2 cellular contexts compared by ENCODE assay signal in the genomic region with DNA sequence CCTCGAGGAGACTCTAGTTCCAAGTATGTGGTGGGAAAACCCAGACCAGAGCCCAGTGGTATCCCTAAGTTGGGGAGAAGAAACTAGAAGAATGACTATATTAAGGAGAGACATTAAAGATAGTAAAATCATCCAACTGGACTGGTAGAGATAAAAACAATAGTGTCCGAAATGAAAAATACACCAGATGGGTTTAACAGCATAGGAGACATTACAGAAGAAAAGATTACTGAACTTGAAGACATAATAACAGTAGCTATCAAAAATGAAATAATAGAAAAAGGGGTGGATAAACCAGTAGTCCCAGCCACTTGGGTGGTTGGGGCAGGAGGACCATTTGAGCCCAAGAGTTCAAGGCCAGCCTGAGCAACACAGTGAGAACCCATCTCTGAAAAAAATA.
A peak's percentile ranks its signal among the peaks of the same experiment; 100 is the strongest.
TF ChIP-seq lines count a peak whose summit lies in the region.

No MANE protein-coding gene starts in this region.

TF ChIP-seq in HepG2, 621 proteins besides CTCF, POLR2A, EP300 and RAD21:
- peak; percentile 98 for TF ChIP-seq ZNF160 (CRISPR knock-in tag; IDR thresholded peaks at IDR 0.05)
- no peak for TF ChIP-seq HMGA1 (CRISPR knock-in tag; conservative IDR thresholded peaks at IDR 0.05)

TF ChIP-seq in K562, 482 proteins besides CTCF, POLR2A, EP300 and RAD21:
- TF ChIP-seq, protein P1, sequence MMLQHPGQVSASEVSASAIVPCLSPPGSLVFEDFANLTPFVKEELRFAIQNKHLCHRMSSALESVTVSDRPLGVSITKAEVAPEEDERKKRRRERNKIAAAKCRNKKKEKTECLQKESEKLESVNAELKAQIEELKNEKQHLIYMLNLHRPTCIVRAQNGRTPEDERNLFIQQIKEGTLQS (IDR thresholded peaks at IDR 0.05), result no peak
- TF ChIP-seq, protein P1 (CRISPR knock-in tag; conservative IDR thresholded peaks at IDR 0.05), result no peak
- no peak for TF ChIP-seq STAG1 (CRISPR knock-in tag; IDR thresholded peaks at IDR 0.05; ENCODE audit: borderline replicate concordance)
- TF ChIP-seq SAFB (IDR thresholded peaks at IDR 0.05; ENCODE audit: borderline replicate concordance, low read depth, low read length), result no peak
- no peak for TF ChIP-seq ZNF224 (CRISPR knock-in tag; IDR thresholded peaks at IDR 0.05)
- TF ChIP-seq CBX5 (IDR thresholded peaks at IDR 0.05; ENCODE audit: borderline replicate concordance, low read depth), result 0 out of 2 replicates have a peak, but pooled peaks have one; percentile 48
- TF ChIP-seq SNIP1 (IDR thresholded peaks at IDR 0.05; ENCODE audit: low read depth), result no peak
- TF ChIP-seq, protein P2, sequence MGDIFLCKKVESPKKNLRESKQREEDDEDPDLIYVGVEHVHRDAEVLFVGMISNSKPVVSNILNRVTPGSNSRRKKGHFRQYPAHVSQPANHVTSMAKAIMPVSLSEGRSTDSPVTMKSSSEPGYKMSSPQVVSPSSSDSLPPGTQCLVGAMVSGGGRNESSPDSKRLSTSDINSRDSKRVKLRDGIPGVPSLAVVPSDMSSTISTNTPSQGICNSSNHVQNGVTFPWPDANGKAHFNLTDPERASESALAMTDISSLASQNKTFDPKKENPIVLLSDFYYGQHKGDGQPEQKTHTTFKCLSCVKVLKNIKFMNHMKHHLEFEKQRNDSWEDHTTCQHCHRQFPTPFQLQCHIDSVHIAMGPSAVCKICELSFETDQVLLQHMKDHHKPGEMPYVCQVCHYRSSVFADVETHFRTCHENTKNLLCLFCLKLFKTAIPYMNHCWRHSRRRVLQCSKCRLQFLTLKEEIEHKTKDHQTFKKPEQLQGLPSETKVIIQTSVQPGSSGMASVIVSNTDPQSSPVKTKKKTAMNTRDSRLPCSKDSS (IDR thresholded peaks at IDR 0.05; ENCODE audit: low read depth, partially characterized antibody), result peak; percentile 63
- TF ChIP-seq KLF16 (IDR thresholded peaks at IDR 0.05), result no peak
- TF ChIP-seq TRIM28 (IDR thresholded peaks at IDR 0.05), result peak; percentile 66; the same call in 1 of the 2 replicates
- TF ChIP-seq PML (IDR thresholded peaks at IDR 0.05; ENCODE audit: low read length), result no peak
- TF ChIP-seq ZNF583 (CRISPR knock-in tag; IDR thresholded peaks at IDR 0.05), result peak; percentile 92
- TF ChIP-seq CBX3 (IDR thresholded peaks at IDR 0.05; ENCODE audit: borderline replicate concordance in 1 of 2, low read length in 2 of 2), result peak in 1 of 2 experiments; percentile 57; a peak in 1 of 3 replicates
- no peak for TF ChIP-seq KLF6 (CRISPR knock-in tag; IDR thresholded peaks at IDR 0.05; ENCODE audit: borderline replicate concordance)
- no peak for TF ChIP-seq RBM25 (IDR thresholded peaks at IDR 0.05; ENCODE audit: low read depth, low read length, severe bottlenecking)
- no peak for TF ChIP-seq RFX1 (IDR thresholded peaks at IDR 0.05)
- TF ChIP-seq NUFIP1 (IDR thresholded peaks at IDR 0.05; ENCODE audit: partially characterized antibody), result no peak
- TF ChIP-seq ZNF41 (CRISPR knock-in tag; conservative IDR thresholded peaks at IDR 0.05), result no peak
- no peak for TF ChIP-seq ZNF174 (CRISPR knock-in tag; IDR thresholded peaks at IDR 0.05)
- TF ChIP-seq TSC22D4 (tag; IDR thresholded peaks at IDR 0.05), result no peak
- TF ChIP-seq EWSR1 (IDR thresholded peaks at IDR 0.05; ENCODE audit: borderline replicate concordance, low read depth, partially characterized antibody), result no peak
- no peak for TF ChIP-seq ZNF696 (CRISPR knock-in tag; conservative IDR thresholded peaks at IDR 0.05)
- TF ChIP-seq, protein P3, sequence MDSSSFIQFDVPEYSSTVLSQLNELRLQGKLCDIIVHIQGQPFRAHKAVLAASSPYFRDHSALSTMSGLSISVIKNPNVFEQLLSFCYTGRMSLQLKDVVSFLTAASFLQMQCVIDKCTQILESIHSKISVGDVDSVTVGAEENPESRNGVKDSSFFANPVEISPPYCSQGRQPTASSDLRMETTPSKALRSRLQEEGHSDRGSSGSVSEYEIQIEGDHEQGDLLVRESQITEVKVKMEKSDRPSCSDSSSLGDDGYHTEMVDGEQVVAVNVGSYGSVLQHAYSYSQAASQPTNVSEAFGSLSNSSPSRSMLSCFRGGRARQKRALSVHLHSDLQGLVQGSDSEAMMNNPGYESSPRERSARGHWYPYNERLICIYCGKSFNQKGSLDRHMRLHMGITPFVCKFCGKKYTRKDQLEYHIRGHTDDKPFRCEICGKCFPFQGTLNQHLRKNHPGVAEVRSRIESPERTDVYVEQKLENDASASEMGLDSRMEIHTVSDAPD (CRISPR knock-in tag; IDR thresholded peaks at IDR 0.05), result no peak
- TF ChIP-seq SRSF7 (optimal IDR thresholded peaks at IDR 0.05; ENCODE audit: low read depth, low read length), result no peak
